8 cellular contexts compared by ENCODE assay signal in the genomic region with DNA sequence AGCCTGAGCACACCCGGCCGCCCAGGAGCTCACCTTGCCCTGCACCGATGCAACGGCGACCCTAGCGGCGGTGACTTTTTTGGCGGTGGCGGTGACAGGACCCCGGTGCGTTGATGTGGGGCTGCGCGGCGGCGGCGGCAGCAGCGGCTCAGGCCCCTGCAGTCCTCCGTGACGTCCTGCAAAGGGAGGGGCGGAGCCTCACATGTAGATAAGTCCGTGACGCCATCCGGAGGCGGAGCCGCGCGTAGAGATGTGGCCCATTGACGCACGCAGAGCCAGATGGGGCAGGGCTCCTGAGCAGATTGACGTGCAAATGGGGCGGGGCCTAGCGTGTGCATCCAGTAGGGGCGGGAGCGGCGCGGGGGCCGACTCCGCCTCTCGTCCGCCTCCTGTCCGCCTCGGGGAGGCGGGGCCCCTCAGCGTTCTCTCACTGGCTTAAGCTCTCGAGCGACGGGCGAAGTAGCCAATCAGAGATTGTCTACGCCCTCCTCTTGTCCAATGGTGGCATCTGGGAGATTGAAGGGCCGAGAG. TPM values are rescaled to one million over a fixed set of nuclear protein-coding genes. Genes with fewer than 3 reads are reported as not detected.
DNase-seq lines count a peak whose midpoint lies in the region; ATAC-seq and TF ChIP-seq lines count a peak whose summit lies in the region.

A gene with protein sequence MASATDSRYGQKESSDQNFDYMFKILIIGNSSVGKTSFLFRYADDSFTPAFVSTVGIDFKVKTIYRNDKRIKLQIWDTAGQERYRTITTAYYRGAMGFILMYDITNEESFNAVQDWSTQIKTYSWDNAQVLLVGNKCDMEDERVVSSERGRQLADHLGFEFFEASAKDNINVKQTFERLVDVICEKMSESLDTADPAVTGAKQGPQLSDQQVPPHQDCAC (minus strand): TSS at position 180 of the 531 bp plus-strand sequence. CDS start 1,302 bp downstream, outside the sequence.

- H3K4me3 Mint-ChIP-seq in CD14-positive monocyte: peak within 1 kb of the TSS; percentile 90 to 94

- intact Hi-C loops in CD14-positive monocyte (cut with micrococcal nuclease) (loop anchor here (10.0 kb wide), 2 partner anchors 49 to 211 kb away; a partner anchor contains a TSS), left lung (cut with DNase I) (loop anchor here in 1 of 2 donors (10.0 kb wide), 1 partner anchor 51 kb away; a partner anchor contains a TSS)

- ATAC-seq in GM19397 (IDR thresholded peaks at IDR 0.05; ENCODE audit: unreplicated experiment): peak; percentile 88
- peak; percentile 89 for ATAC-seq in HG03565 (IDR thresholded peaks at IDR 0.05; ENCODE audit: unreplicated experiment)
- peak; percentile 94 for ATAC-seq in left lung

- H3K27ac ChIP-seq in left lung: peak within 1 kb of the TSS; percentile 90 to 98

- no peaks in the 10 kb centered on the region for H3K9me3 ChIP-seq in left lung

- H3K27me3 Mint-ChIP-seq in CD14-positive monocyte (ENCODE audit: low read depth in 3 of 3): peaks cover 17 to 27% (median 23%) of the 10 kb centered on the region in 3 donors

- H3K4me1 Mint-ChIP-seq in CD14-positive monocyte: peaks cover 24% of the 10 kb centered on the region

- peaks cover 25 to 30% of the 10 kb centered on the region in 2 donors for H3K36me3 Mint-ChIP-seq in CD14-positive monocyte

- peak within 1 kb of the TSS; percentile 94 to 98 (median 97) for H3K27ac Mint-ChIP-seq in CD14-positive monocyte

- H3K27me3 ChIP-seq in left lung: peaks cover 0 to 20% of the 10 kb centered on the region in 2 donors

- DNase-seq in CD14-positive monocyte (ENCODE audit: low spot score) (peak; percentile 100), NCI-H774 (lab: John Stamatoyannopoulos, UW) (peak; percentile 99), dermis blood vessel endothelial cell (peak; percentile 100), left lung (peak; percentile 100)
- peak; percentile 100 for DNase-seq in activated CD4-positive, alpha-beta T cell treated with anti-CD3 and anti-CD28 coated beads, Interleukin-2, amount 50 U/mL, for 48 hours
- DNase-seq in stimulated activated CD4-positive, alpha-beta T cell treated with anti-CD3 and anti-CD28 coated beads, Interleukin-2, amount 100 ng/mL, for 4 hours (ENCODE audit: low read depth): peak; percentile 99

- peak within 1 kb of the TSS; percentile 56 to 66 for H3K4me3 ChIP-seq in left lung

- peaks cover 0 to 16% of the 10 kb centered on the region in 2 donors for H3K36me3 ChIP-seq in left lung

- no peak for TF ChIP-seq CTCF in CD14-positive monocyte (IDR thresholded peaks at IDR 0.05)
- TF ChIP-seq CTCF in left lung (IDR thresholded peaks at IDR 0.05): no peak

- no peaks in the 10 kb centered on the region for H3K9me3 Mint-ChIP-seq in CD14-positive monocyte

- peaks cover 9 to 34% of the 10 kb centered on the region in 2 donors for H3K4me1 ChIP-seq in left lung

RNA-seq across cellular contexts. Expression of the gene that starts here (rescaled TPM):
- under 1 TPM; 0.55 to 0.56 TPM for polyA plus RNA-seq in CD14-positive monocyte
- total RNA-seq in dermis blood vessel endothelial cell (0.17 and 0.93 TPM in 2 replicates), left lung (1 to 10 TPM; 3.1 to 4.4 TPM)

Comparison
In these comparisons a context has a peak if more than half of its experiments do, and no peak if none do; other contexts are left out.
1. Peak in every context shown above with its lines: DNase-seq, ATAC-seq, H3K4me3 ChIP-seq and H3K27ac ChIP-seq.
2. Peak in DNase-seq in CD14-positive monocyte; RNA of the gene not detected or under 1 TPM.
3. Peak in DNase-seq in dermis blood vessel endothelial cell; RNA of the gene not detected or under 1 TPM.